In genomic region chr17:28520687-28521086, GRCh38 we compare ENCODE assay signal across 35 cellular contexts. TPM values are rescaled to one million over a fixed set of nuclear protein-coding genes. Genes with fewer than 3 reads are reported as not detected.
"Had no signal": no experiment of that assay in that cellular context is flagged by ENCODE, and none has a peak within 500 bp of the region (broad histone marks: within the 10 kb centered on the region; RNA-seq: fewer than 3 reads in every experiment).

No MANE protein-coding gene starts in this region.

- H3K4me3 Mint-ChIP-seq: activated CD4-positive, alpha-beta T cell treated with anti-CD3 and anti-CD28 coated beads for 36 hours; activated CD4-positive, alpha-beta T cell treated with anti-CD3 and anti-CD28 coated beads, Interleukin-2, amount 10 ng/mL, durations not matched to agents 7 days and 5 days; activated CD8-positive, alpha-beta T cell treated with anti-CD3 and anti-CD28 coated beads, Interleukin-2, amount 10 ng/mL, durations not matched to agents 7 days and 5 days; activated naive CD4-positive, alpha-beta T cell treated with anti-CD3 and anti-CD28 coated beads, Interleukin-2, amount 50 U/mL, for 24 hours; activated naive CD8-positive, alpha-beta T cell treated with anti-CD3 and anti-CD28 coated beads, Interleukin-2, amount 10 ng/mL, durations not matched to agents 7 days and 5 days; activated T-cell treated with anti-CD3 and anti-CD28 coated beads, Interleukin-2, amount 50 U/mL, for 24 hours; T-helper 1 cell treated with Interleukin-12 subunit alpha and Interleukin-12 subunit beta and Interleukin-4 antibody, amounts not matched to agents 30 μg/mL and 1 μg/mL, for 36 hours; T-helper 2 cell treated with Interferon-gamma antibody and Interleukin-4, amounts not matched to agents 5 μg/mL and 100 μg/mL, for 36 hours; WTC11 had no signal

- H3K4me3 ChIP-seq: ascending aorta, cardiac muscle cell, MG63, PC-9, SJSA1 had no signal

- H3K9me3 ChIP-seq: ascending aorta, MG63, SJSA1, SK-N-SH had no signal

- H3K27me3 Mint-ChIP-seq: activated CD4-positive, alpha-beta T cell treated with anti-CD3 and anti-CD28 coated beads for 36 hours had no signal

- H3K27me3 ChIP-seq: ascending aorta, cardiac muscle cell, MG63, SJSA1 had no signal

- ATAC-seq: activated CD4-positive, alpha-beta T cell treated with anti-CD3 and anti-CD28 coated beads for 36 hours; activated CD4-positive, CD25-positive, alpha-beta regulatory T cell treated with anti-CD3 and anti-CD28 coated beads, Interleukin-2, amount 50 U/mL, for 24 hours; activated CD8-positive, alpha-beta T cell treated with anti-CD3 and anti-CD28 coated beads, Interleukin-2, amount 10 ng/mL, durations not matched to agents 7 days and 5 days had no signal

- H3K27ac Mint-ChIP-seq: activated CD4-positive, alpha-beta T cell treated with anti-CD3 and anti-CD28 coated beads for 36 hours; activated CD4-positive, alpha-beta T cell treated with anti-CD3 and anti-CD28 coated beads, Interleukin-2, amount 10 ng/mL, durations not matched to agents 7 days and 5 days; activated CD8-positive, alpha-beta T cell treated with anti-CD3 and anti-CD28 coated beads, Interleukin-2, amount 10 ng/mL, durations not matched to agents 7 days and 5 days; activated naive CD4-positive, alpha-beta T cell treated with anti-CD3 and anti-CD28 coated beads, Interleukin-2, amount 50 U/mL, for 24 hours; activated naive CD8-positive, alpha-beta T cell treated with anti-CD3 and anti-CD28 coated beads, Interleukin-2, amount 10 ng/mL, durations not matched to agents 7 days and 5 days; activated T-cell treated with anti-CD3 and anti-CD28 coated beads, Interleukin-2, amount 50 U/mL, for 24 hours; activated T-helper 2 cell treated with anti-CD3 and anti-CD28 coated beads, Interferon-gamma antibody, Interleukin-2, Interleukin-4, amounts not matched to agents 10 μg/mL and 5 μg/mL and 100 μg/mL, durations not matched to agents 14 hours and 24 hours and 36 hours; T-helper 1 cell treated with Interleukin-12 subunit alpha and Interleukin-12 subunit beta and Interleukin-4 antibody, amounts not matched to agents 30 μg/mL and 1 μg/mL, for 36 hours; T-helper 2 cell treated with Interferon-gamma antibody and Interleukin-4, amounts not matched to agents 5 μg/mL and 100 μg/mL, for 36 hours; WTC11 had no signal

- H3K9me3 Mint-ChIP-seq: activated naive CD4-positive, alpha-beta T cell treated with anti-CD3 and anti-CD28 coated beads, Interleukin-2, amount 50 U/mL, for 24 hours; activated T-cell treated with anti-CD3 and anti-CD28 coated beads, Interleukin-2, amount 50 U/mL, for 24 hours; T-helper 2 cell treated with Interferon-gamma antibody and Interleukin-4, amounts not matched to agents 5 μg/mL and 100 μg/mL, for 36 hours had no signal

- H3K9ac ChIP-seq: SK-N-SH had no signal

- H3K4me2 ChIP-seq: PC-9, SK-N-SH had no signal

- DNase-seq: activated CD4-positive, alpha-beta T cell treated with anti-CD3 and anti-CD28 coated beads for 36 hours; activated CD4-positive, alpha-beta T cell treated with anti-CD3 and anti-CD28 coated beads, Interleukin-2, amount 10 ng/mL, durations not matched to agents 7 days and 5 days; activated CD4-positive, alpha-beta T cell treated with anti-CD3 and anti-CD28 coated beads, Interleukin-2, amount 50 U/mL, for 48 hours; activated CD8-positive, alpha-beta T cell treated with anti-CD3 and anti-CD28 coated beads, Interleukin-2, amount 10 ng/mL, durations not matched to agents 7 days and 5 days; activated gamma-delta T cell; activated naive CD4-positive, alpha-beta T cell treated with Interleukin-2 at 50 U/mL for 16 hours; activated naive CD8-positive, alpha-beta T cell treated with anti-CD3 and anti-CD28 coated beads, Interleukin-2, amount 10 ng/mL, durations not matched to agents 7 days and 5 days; activated T-cell treated with anti-CD3 and anti-CD28 coated beads, Interleukin-2, amount 50 U/mL, for 24 hours; amygdala; Kasumi-1; KG1; MG63; NCI-H1048; NCI-H1105 treated with DMSO at 0.1 percent for 48 hours; NCI-H1436; NCI-H1694; NCI-H1930; NCI-H2081 treated with DMSO at 0.1 percent for 48 hours; NCI-H226; NCI-H446 treated with DMSO at 0.1 percent for 48 hours; NCI-H524 treated with DMSO at 0.1 percent for 48 hours; PC-9; SHP77 treated with DMSO at 0.1 percent for 48 hours; SK-N-SH had no signal

- H3K4me1 Mint-ChIP-seq: activated CD4-positive, alpha-beta T cell treated with anti-CD3 and anti-CD28 coated beads for 36 hours; activated naive CD4-positive, alpha-beta T cell treated with anti-CD3 and anti-CD28 coated beads, Interleukin-2, amount 50 U/mL, for 24 hours had no signal

- H2AFZ ChIP-seq: PC-9 had no signal

- H3K36me3 ChIP-seq: ascending aorta, cardiac muscle cell, MG63, SJSA1 had no signal

- H3K36me3 Mint-ChIP-seq: activated naive CD4-positive, alpha-beta T cell treated with anti-CD3 and anti-CD28 coated beads, Interleukin-2, amount 50 U/mL, for 24 hours; activated naive CD8-positive, alpha-beta T cell treated with anti-CD3 and anti-CD28 coated beads, Interleukin-2, amount 10 ng/mL, durations not matched to agents 7 days and 5 days; WTC11 had no signal

- H3K27ac ChIP-seq: ascending aorta, cardiac muscle cell, PC-9, SJSA1 had no signal

RNA-seq across cellular contexts. Expression of gene FOXN1, which starts 14.5 kb away (rescaled TPM):
- total RNA-seq: activated CD4-positive, alpha-beta T cell treated with anti-CD3 and anti-CD28 coated beads for 36 hours; activated CD4-positive, alpha-beta T cell treated with anti-CD3 and anti-CD28 coated beads, Interleukin-2, amount 10 ng/mL, durations not matched to agents 7 days and 5 days; activated CD8-positive, alpha-beta T cell treated with anti-CD3 and anti-CD28 coated beads, Interleukin-2, amount 10 ng/mL, durations not matched to agents 7 days and 5 days; activated naive CD8-positive, alpha-beta T cell treated with anti-CD3 and anti-CD28 coated beads, Interleukin-2, amount 10 ng/mL, durations not matched to agents 7 days and 5 days; activated T-helper 2 cell treated with anti-CD3 and anti-CD28 coated beads, Interferon-gamma antibody, Interleukin-2, Interleukin-4, amounts not matched to agents 10 μg/mL and 5 μg/mL and 100 μg/mL, durations not matched to agents 14 hours and 24 hours and 36 hours; ascending aorta; OCI-LY7; PC-9; RPMI7951; SJSA1; WTC11 had no signal
- polyA plus RNA-seq: cardiac muscle cell, SK-N-SH had no signal

RNA-seq across cellular contexts. Expression of gene SLC13A2, which starts 47.2 kb away (rescaled TPM):
- total RNA-seq: activated CD4-positive, alpha-beta T cell treated with anti-CD3 and anti-CD28 coated beads for 36 hours; activated CD4-positive, alpha-beta T cell treated with anti-CD3 and anti-CD28 coated beads, Interleukin-2, amount 10 ng/mL, durations not matched to agents 7 days and 5 days; activated CD8-positive, alpha-beta T cell treated with anti-CD3 and anti-CD28 coated beads, Interleukin-2, amount 10 ng/mL, durations not matched to agents 7 days and 5 days; activated naive CD8-positive, alpha-beta T cell treated with anti-CD3 and anti-CD28 coated beads, Interleukin-2, amount 10 ng/mL, durations not matched to agents 7 days and 5 days; activated T-helper 2 cell treated with anti-CD3 and anti-CD28 coated beads, Interferon-gamma antibody, Interleukin-2, Interleukin-4, amounts not matched to agents 10 μg/mL and 5 μg/mL and 100 μg/mL, durations not matched to agents 14 hours and 24 hours and 36 hours; ascending aorta; cardiac muscle cell; OCI-LY7; PC-9; RPMI7951; SJSA1; WTC11 had no signal
- polyA plus RNA-seq: cardiac muscle cell, SK-N-SH had no signal
